Comparison of ENCODE assay signal across 2 cellular contexts in the genomic region with DNA sequence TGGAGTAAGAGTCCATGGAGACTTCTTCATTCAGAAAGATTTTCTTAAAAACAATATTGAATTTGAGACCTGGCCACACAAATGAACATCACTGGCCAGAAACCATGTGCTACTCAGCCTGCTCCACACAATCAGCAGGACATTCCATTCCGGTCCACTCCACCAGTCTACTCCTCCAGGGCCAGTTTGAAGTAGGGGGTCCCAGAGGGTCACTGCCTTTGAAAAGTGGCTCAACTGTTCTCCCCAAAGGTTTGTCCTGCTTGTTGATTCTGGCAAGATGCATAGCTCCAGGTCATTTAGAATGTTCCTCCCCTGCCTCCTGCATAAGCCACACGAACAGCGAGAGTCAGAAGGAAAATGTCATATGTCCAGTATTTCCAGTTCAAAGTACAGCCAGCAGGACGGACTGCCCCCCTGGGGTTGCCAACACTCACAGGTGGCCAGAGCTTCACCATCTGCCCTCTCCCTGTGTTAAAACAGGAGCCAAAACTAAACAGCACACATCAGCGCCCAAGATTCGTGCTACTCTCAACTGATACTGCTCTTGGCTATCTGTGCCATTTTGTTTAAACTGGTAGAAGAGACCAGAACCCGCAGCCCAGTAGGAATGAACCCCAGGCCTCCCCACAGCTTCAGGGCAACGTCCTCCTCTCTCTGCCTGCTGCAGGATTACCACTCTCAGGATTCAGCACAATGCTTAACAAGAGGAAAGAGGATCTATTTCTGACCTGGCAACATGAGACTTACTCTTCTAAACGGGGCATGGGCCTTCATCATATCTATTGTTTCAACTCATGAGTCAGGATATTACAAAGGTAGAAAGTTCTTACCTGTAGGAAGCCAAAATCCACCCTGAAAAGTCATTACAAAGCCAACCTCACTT.
A peak's percentile ranks its signal among the peaks of the same experiment; 100 is the strongest.
TF ChIP-seq lines count a peak whose summit lies in the region.

No MANE protein-coding gene starts in this region.

TF ChIP-seq in H1, 55 proteins besides CTCF, POLR2A, EP300 and RAD21:
- TF ChIP-seq BRCA1 (IDR thresholded peaks at IDR 0.05; ENCODE audit: low read depth, low read length) (no peak), MAFK (IDR thresholded peaks at IDR 0.05; ENCODE audit: low read depth, low read length) (no peak), SP4 (IDR thresholded peaks at IDR 0.05; ENCODE audit: low read length) (no peak), JUN (IDR thresholded peaks at IDR 0.05; ENCODE audit: low read depth, low read length) (no peak), RBBP5 (IDR thresholded peaks at IDR 0.05; ENCODE audit: borderline replicate concordance, low read depth, low read length) (no peak), CEBPB (IDR thresholded peaks at IDR 0.05; ENCODE audit: low read depth, low read length) (no peak), EGR1 (IDR thresholded peaks at IDR 0.05; ENCODE audit: borderline replicate concordance, low read depth, low read length) (no peak)
- TF ChIP-seq, protein P1, sequence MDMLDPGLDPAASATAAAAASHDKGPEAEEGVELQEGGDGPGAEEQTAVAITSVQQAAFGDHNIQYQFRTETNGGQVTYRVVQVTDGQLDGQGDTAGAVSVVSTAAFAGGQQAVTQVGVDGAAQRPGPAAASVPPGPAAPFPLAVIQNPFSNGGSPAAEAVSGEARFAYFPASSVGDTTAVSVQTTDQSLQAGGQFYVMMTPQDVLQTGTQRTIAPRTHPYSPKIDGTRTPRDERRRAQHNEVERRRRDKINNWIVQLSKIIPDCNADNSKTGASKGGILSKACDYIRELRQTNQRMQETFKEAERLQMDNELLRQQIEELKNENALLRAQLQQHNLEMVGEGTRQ (IDR thresholded peaks at IDR 0.05; ENCODE audit: low read length): no peak

TF ChIP-seq in liver, 16 proteins besides CTCF, POLR2A, EP300 and RAD21:
- peak; percentile 94 to 95 for TF ChIP-seq RXRA (IDR thresholded peaks at IDR 0.05)
- TF ChIP-seq, protein P2, sequence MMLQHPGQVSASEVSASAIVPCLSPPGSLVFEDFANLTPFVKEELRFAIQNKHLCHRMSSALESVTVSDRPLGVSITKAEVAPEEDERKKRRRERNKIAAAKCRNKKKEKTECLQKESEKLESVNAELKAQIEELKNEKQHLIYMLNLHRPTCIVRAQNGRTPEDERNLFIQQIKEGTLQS (IDR thresholded peaks at IDR 0.05): peak; percentile 72
- TF ChIP-seq GABPA (IDR thresholded peaks at IDR 0.05 in 1 of 2, conservative IDR thresholded peaks at IDR 0.05 in 1 of 2): peak in 1 of 2 donors; percentile 66
- TF ChIP-seq FOXA2 (IDR thresholded peaks at IDR 0.05): peak; percentile 52
- TF ChIP-seq EGR1 (IDR thresholded peaks at IDR 0.05; ENCODE audit: low read depth in 2 of 2): peak; percentile 82 to 95
- TF ChIP-seq, protein P3, sequence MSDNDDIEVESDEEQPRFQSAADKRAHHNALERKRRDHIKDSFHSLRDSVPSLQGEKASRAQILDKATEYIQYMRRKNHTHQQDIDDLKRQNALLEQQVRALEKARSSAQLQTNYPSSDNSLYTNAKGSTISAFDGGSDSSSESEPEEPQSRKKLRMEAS (IDR thresholded peaks at IDR 0.05): peak; percentile 97
- no peak for TF ChIP-seq FOXA1 (IDR thresholded peaks at IDR 0.05)
- TF ChIP-seq, protein P4, sequence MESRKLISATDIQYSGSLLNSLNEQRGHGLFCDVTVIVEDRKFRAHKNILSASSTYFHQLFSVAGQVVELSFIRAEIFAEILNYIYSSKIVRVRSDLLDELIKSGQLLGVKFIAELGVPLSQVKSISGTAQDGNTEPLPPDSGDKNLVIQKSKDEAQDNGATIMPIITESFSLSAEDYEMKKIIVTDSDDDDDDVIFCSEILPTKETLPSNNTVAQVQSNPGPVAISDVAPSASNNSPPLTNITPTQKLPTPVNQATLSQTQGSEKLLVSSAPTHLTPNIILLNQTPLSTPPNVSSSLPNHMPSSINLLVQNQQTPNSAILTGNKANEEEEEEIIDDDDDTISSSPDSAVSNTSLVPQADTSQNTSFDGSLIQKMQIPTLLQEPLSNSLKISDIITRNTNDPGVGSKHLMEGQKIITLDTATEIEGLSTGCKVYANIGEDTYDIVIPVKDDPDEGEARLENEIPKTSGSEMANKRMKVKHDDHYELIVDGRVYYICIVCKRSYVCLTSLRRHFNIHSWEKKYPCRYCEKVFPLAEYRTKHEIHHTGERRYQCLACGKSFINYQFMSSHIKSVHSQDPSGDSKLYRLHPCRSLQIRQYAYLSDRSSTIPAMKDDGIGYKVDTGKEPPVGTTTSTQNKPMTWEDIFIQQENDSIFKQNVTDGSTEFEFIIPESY (IDR thresholded peaks at IDR 0.05): peak; percentile 91
- TF ChIP-seq NR2F2 (IDR thresholded peaks at IDR 0.05): peak; percentile 57
- peak; percentile 92 for TF ChIP-seq YY1 (IDR thresholded peaks at IDR 0.05)
- TF ChIP-seq, protein P5, sequence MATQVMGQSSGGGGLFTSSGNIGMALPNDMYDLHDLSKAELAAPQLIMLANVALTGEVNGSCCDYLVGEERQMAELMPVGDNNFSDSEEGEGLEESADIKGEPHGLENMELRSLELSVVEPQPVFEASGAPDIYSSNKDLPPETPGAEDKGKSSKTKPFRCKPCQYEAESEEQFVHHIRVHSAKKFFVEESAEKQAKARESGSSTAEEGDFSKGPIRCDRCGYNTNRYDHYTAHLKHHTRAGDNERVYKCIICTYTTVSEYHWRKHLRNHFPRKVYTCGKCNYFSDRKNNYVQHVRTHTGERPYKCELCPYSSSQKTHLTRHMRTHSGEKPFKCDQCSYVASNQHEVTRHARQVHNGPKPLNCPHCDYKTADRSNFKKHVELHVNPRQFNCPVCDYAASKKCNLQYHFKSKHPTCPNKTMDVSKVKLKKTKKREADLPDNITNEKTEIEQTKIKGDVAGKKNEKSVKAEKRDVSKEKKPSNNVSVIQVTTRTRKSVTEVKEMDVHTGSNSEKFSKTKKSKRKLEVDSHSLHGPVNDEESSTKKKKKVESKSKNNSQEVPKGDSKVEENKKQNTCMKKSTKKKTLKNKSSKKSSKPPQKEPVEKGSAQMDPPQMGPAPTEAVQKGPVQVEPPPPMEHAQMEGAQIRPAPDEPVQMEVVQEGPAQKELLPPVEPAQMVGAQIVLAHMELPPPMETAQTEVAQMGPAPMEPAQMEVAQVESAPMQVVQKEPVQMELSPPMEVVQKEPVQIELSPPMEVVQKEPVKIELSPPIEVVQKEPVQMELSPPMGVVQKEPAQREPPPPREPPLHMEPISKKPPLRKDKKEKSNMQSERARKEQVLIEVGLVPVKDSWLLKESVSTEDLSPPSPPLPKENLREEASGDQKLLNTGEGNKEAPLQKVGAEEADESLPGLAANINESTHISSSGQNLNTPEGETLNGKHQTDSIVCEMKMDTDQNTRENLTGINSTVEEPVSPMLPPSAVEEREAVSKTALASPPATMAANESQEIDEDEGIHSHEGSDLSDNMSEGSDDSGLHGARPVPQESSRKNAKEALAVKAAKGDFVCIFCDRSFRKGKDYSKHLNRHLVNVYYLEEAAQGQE (IDR thresholded peaks at IDR 0.05): peak; percentile 80
- TF ChIP-seq TAF1 (conservative IDR thresholded peaks at IDR 0.05): peak; percentile 29
- peak; percentile 67 to 86 for TF ChIP-seq JUND (IDR thresholded peaks at IDR 0.05)
- TF ChIP-seq SP1 (IDR thresholded peaks at IDR 0.05): peak; percentile 99
- TF ChIP-seq HNF4G (IDR thresholded peaks at IDR 0.05): peak; percentile 97
- TF ChIP-seq HNF4A (conservative IDR thresholded peaks at IDR 0.05): peak; percentile 99 to 100
